ENCODE assay signal across 10 cellular contexts in the genomic region with DNA sequence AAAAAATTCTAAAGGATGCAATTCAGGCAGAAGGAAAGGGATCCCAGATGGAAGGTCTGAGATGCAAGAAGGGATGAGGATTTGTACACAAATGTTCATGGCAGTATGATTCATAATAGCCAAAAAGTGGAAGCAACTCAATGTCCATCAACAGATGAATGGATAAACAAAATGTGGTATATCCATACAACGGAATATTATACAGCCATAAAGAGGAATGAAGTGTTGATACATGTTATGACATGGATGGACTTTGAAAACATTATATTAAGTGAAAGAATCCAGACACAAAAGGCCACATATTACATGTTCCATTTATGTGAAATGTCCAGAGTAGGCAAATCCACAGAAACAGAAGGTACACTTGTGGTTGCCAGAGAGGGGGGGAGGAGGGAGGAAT.
"Had no signal": no experiment of that assay in that cellular context is flagged by ENCODE, and none has a peak within 500 bp of the region (broad histone marks: within the 10 kb centered on the region; RNA-seq: fewer than 3 reads in every experiment).

No MANE protein-coding gene starts in this region.

- H3K4me3 ChIP-seq: GM23248 had no signal

- H3K4me3 Mint-ChIP-seq: H9, HFFc6 had no signal

- H3K27ac ChIP-seq: GM23248, HL-60, KMS-11 had no signal

- FAIRE-seq: H54 had no signal

- H3K27ac Mint-ChIP-seq: H9, HFFc6 had no signal

- H3K4me2 ChIP-seq: KMS-11 had no signal

- H3K9ac ChIP-seq: GM23248, KMS-11 had no signal

- H2AFZ ChIP-seq: GM23248 had no signal

- DNase-seq: GM23248, GOT3, H9, HCEC 1CT, HFFc6, IMR-90, KBM-7 had no signal
